In the genomic region with DNA sequence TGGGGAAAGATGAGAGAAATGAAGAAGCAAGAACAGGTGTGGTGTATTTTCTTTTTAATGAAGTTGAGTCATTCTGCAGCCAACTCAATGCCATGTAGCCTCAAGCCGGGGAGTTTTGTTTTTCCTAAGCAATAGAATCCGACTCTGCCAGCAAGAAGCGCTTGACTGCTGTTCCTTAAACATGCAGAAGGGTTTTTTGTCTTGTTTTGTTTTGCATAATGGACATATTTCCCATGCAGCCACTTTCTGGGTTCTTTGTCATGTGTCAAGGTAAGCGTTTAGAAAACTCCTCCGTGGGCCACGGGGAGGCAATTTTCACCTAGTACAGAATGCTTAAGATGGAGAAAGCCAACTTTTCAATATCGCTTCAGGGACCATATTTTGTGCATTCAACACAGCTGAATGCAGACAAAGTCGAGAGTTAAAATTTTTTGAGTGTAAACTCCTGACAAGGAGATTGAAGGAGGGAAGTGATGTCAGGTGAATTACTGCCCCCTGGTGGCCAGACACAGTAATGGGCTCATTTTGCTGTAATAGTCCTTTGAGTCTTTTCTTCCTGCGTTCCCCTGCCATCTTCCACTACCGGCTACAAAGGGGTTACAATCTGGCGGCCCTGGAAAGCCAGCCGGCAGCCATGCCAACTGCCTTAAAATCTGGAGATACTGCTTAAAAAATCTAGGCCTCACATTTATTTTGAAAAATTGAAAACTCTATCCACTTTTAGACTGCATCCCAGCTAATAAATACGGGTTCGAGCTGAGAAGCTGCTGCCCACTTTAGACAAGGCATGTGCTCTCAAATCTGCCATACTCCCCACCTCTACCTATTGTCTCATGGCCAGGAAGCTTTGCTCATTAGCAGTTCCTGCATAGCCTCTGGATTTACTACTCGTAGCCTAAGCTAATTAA, we compare ENCODE assay signal across 1 cellular context.
TF ChIP-seq lines count a peak whose summit lies in the region.

No MANE protein-coding gene starts in this region.

TF ChIP-seq in GM12878, 131 proteins besides CTCF, POLR2A, EP300 and RAD21 (continued from another document):
- no peak for TF ChIP-seq NFIC (IDR thresholded peaks at IDR 0.05; ENCODE audit: low read depth, low read length)
- TF ChIP-seq SKIL (IDR thresholded peaks at IDR 0.05; ENCODE audit: low read depth, poor library complexity, severe bottlenecking): peak; percentile 39
- TF ChIP-seq MTA3 (IDR thresholded peaks at IDR 0.05; ENCODE audit: borderline replicate concordance, low read length): no peak; the same call in 1 of the 2 replicates
- peak; percentile 37; the same call in 1 of the 2 replicates for TF ChIP-seq BCL11A (IDR thresholded peaks at IDR 0.05; ENCODE audit: low read depth, low read length)
- peak; percentile 68 for TF ChIP-seq SMARCA5 (IDR thresholded peaks at IDR 0.05)
- no peak for TF ChIP-seq GATAD2B (conservative IDR thresholded peaks at IDR 0.05; ENCODE audit: low read depth)
- no peak for TF ChIP-seq HCFC1 (IDR thresholded peaks at IDR 0.05; ENCODE audit: low read length)
- no peak; the same call in 1 of the 2 replicates for TF ChIP-seq TCF7 (IDR thresholded peaks at IDR 0.05; ENCODE audit: borderline replicate concordance)
- TF ChIP-seq NR2C2 (IDR thresholded peaks at IDR 0.05; ENCODE audit: borderline replicate concordance, control insufficient read depth, insufficient read length, low read depth): no peak
- TF ChIP-seq EED (IDR thresholded peaks at IDR 0.05; ENCODE audit: low read depth): no peak
- no peak for TF ChIP-seq RBBP5 (conservative IDR thresholded peaks at IDR 0.05)
- 0 out of 2 replicates have a peak, but pooled peaks have one; percentile 63 for TF ChIP-seq NBN (IDR thresholded peaks at IDR 0.05)
- TF ChIP-seq NFYA (IDR thresholded peaks at IDR 0.05; ENCODE audit: borderline replicate concordance, low read depth, low read length): no peak
- no peak for TF ChIP-seq KAT2A (conservative IDR thresholded peaks at IDR 0.05; ENCODE audit: control insufficient read depth, low read depth, low read length)
- TF ChIP-seq, protein P1, sequence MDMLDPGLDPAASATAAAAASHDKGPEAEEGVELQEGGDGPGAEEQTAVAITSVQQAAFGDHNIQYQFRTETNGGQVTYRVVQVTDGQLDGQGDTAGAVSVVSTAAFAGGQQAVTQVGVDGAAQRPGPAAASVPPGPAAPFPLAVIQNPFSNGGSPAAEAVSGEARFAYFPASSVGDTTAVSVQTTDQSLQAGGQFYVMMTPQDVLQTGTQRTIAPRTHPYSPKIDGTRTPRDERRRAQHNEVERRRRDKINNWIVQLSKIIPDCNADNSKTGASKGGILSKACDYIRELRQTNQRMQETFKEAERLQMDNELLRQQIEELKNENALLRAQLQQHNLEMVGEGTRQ (IDR thresholded peaks at IDR 0.05; ENCODE audit: borderline replicate concordance, low read depth, low read length): no peak
- peak; percentile 53; the same call in 1 of the 2 replicates for TF ChIP-seq ATF2 (IDR thresholded peaks at IDR 0.05; ENCODE audit: low read length)
- TF ChIP-seq WRNIP1 (IDR thresholded peaks at IDR 0.05; ENCODE audit: borderline replicate concordance, low read depth, low read length): no peak
- peak; percentile 36; the same call in 1 of the 2 replicates for TF ChIP-seq ZNF207 (IDR thresholded peaks at IDR 0.05; ENCODE audit: borderline replicate concordance)
- no peak for TF ChIP-seq CHD4 (IDR thresholded peaks at IDR 0.05)
- TF ChIP-seq FOS (IDR thresholded peaks at IDR 0.05; ENCODE audit: borderline replicate concordance, extremely low read depth, insufficient read length): no peak
- TF ChIP-seq CREB1 (IDR thresholded peaks at IDR 0.05; ENCODE audit: low read depth): peak; percentile 44; the same call in 1 of the 2 replicates
- TF ChIP-seq, protein P2, sequence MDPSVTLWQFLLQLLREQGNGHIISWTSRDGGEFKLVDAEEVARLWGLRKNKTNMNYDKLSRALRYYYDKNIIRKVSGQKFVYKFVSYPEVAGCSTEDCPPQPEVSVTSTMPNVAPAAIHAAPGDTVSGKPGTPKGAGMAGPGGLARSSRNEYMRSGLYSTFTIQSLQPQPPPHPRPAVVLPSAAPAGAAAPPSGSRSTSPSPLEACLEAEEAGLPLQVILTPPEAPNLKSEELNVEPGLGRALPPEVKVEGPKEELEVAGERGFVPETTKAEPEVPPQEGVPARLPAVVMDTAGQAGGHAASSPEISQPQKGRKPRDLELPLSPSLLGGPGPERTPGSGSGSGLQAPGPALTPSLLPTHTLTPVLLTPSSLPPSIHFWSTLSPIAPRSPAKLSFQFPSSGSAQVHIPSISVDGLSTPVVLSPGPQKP (IDR thresholded peaks at IDR 0.05; ENCODE audit: low read depth, low read length): no peak
- TF ChIP-seq RFX5 (IDR thresholded peaks at IDR 0.05; ENCODE audit: low read depth, low read length): no peak
- TF ChIP-seq IKZF1 (conservative IDR thresholded peaks at IDR 0.05): no peak
- no peak for TF ChIP-seq NFXL1 (IDR thresholded peaks at IDR 0.05; ENCODE audit: borderline replicate concordance)
- no peak for TF ChIP-seq MYC (IDR thresholded peaks at IDR 0.05; ENCODE audit: insufficient read depth, insufficient read length, insufficient replicate concordance, low read length, severe bottlenecking)
- TF ChIP-seq KLF5 (IDR thresholded peaks at IDR 0.05; ENCODE audit: partially characterized antibody): no peak
- no peak for TF ChIP-seq SRF (IDR thresholded peaks at IDR 0.05; ENCODE audit: low read depth in 2 of 2, low read length in 2 of 2)
- TF ChIP-seq SP1 (IDR thresholded peaks at IDR 0.05; ENCODE audit: low read depth, low read length): no peak
- TF ChIP-seq, protein P3, sequence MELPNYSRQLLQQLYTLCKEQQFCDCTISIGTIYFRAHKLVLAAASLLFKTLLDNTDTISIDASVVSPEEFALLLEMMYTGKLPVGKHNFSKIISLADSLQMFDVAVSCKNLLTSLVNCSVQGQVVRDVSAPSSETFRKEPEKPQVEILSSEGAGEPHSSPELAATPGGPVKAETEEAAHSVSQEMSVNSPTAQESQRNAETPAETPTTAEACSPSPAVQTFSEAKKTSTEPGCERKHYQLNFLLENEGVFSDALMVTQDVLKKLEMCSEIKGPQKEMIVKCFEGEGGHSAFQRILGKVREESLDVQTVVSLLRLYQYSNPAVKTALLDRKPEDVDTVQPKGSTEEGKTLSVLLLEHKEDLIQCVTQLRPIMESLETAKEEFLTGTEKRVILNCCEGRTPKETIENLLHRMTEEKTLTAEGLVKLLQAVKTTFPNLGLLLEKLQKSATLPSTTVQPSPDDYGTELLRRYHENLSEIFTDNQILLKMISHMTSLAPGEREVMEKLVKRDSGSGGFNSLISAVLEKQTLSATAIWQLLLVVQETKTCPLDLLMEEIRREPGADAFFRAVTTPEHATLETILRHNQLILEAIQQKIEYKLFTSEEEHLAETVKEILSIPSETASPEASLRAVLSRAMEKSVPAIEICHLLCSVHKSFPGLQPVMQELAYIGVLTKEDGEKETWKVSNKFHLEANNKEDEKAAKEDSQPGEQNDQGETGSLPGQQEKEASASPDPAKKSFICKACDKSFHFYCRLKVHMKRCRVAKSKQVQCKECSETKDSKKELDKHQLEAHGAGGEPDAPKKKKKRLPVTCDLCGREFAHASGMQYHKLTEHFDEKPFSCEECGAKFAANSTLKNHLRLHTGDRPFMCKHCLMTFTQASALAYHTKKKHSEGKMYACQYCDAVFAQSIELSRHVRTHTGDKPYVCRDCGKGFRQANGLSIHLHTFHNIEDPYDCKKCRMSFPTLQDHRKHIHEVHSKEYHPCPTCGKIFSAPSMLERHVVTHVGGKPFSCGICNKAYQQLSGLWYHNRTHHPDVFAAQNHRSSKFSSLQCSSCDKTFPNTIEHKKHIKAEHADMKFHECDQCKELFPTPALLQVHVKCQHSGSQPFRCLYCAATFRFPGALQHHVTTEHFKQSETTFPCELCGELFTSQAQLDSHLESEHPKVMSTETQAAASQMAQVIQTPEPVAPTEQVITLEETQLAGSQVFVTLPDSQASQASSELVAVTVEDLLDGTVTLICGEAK (IDR thresholded peaks at IDR 0.05; ENCODE audit: borderline replicate concordance): no peak
- TF ChIP-seq USF1 (IDR thresholded peaks at IDR 0.05; ENCODE audit: borderline replicate concordance, extremely low read length, insufficient read depth, low read depth, low read length): no peak
- TF ChIP-seq RELA (IDR thresholded peaks at IDR 0.05; ENCODE audit: borderline replicate concordance, partially characterized antibody): no peak
- peak; percentile 58; the same call in 1 of the 2 replicates for TF ChIP-seq MTA2 (IDR thresholded peaks at IDR 0.05; ENCODE audit: low read depth)
- no peak for TF ChIP-seq ZNF622 (IDR thresholded peaks at IDR 0.05)
- TF ChIP-seq, protein P4, sequence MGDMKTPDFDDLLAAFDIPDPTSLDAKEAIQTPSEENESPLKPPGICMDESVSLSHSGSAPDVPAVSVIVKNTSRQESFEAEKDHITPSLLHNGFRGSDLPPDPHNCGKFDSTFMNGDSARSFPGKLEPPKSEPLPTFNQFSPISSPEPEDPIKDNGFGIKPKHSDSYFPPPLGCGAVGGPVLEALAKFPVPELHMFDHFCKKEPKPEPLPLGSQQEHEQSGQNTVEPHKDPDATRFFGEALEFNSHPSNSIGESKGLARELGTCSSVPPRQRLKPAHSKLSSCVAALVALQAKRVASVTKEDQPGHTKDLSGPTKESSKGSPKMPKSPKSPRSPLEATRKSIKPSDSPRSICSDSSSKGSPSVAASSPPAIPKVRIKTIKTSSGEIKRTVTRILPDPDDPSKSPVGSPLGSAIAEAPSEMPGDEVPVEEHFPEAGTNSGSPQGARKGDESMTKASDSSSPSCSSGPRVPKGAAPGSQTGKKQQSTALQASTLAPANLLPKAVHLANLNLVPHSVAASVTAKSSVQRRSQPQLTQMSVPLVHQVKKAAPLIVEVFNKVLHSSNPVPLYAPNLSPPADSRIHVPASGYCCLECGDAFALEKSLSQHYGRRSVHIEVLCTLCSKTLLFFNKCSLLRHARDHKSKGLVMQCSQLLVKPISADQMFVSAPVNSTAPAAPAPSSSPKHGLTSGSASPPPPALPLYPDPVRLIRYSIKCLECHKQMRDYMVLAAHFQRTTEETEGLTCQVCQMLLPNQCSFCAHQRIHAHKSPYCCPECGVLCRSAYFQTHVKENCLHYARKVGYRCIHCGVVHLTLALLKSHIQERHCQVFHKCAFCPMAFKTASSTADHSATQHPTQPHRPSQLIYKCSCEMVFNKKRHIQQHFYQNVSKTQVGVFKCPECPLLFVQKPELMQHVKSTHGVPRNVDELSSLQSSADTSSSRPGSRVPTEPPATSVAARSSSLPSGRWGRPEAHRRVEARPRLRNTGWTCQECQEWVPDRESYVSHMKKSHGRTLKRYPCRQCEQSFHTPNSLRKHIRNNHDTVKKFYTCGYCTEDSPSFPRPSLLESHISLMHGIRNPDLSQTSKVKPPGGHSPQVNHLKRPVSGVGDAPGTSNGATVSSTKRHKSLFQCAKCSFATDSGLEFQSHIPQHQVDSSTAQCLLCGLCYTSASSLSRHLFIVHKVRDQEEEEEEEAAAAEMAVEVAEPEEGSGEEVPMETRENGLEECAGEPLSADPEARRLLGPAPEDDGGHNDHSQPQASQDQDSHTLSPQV (IDR thresholded peaks at IDR 0.05): no peak
- TF ChIP-seq, protein P5, sequence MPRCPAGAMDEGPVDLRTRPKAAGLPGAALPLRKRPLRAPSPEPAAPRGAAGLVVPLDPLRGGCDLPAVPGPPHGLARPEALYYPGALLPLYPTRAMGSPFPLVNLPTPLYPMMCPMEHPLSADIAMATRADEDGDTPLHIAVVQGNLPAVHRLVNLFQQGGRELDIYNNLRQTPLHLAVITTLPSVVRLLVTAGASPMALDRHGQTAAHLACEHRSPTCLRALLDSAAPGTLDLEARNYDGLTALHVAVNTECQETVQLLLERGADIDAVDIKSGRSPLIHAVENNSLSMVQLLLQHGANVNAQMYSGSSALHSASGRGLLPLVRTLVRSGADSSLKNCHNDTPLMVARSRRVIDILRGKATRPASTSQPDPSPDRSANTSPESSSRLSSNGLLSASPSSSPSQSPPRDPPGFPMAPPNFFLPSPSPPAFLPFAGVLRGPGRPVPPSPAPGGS (IDR thresholded peaks at IDR 0.05; ENCODE audit: borderline replicate concordance, insufficient read depth, low read depth, low read length, poor library complexity, severe bottlenecking): no peak
- no peak for TF ChIP-seq TCF12 (IDR thresholded peaks at IDR 0.05; ENCODE audit: low read depth, low read length)
- peak; percentile 59; the same call in 1 of the 3 replicates for TF ChIP-seq POU2F2 (IDR thresholded peaks at IDR 0.05; ENCODE audit: borderline replicate concordance, low read depth, low read length)
